28 cellular contexts compared by ENCODE assay signal in the genomic region with DNA sequence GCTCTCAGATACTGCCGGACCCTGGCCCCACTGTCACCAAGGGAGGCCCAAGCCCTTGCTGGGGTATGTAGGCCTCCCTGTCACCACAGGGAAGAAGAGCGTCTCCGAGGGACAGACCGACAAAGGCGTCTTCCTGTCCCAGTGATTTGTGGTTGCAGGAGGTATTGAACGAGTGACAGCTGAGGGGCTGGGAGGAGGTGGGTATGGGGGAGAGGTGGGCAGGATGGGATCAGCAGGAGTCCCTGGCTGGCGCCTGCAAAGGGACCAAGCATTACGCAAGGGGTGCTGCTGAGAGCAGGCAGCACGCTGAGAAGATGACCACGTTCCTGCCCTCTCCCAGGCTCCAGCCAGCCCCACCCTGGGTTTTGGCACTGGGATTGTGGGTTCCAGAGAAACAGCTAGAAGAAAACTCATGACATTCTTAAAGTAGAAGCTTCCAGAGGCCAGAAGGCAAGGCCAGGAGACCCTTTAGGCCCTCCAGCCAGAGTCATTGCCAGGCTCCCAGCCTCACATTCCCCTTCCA. TPM values are rescaled to one million over a fixed set of nuclear protein-coding genes. Genes with fewer than 3 reads are reported as not detected.
DNase-seq lines count a peak whose midpoint lies in the region; ATAC-seq and TF ChIP-seq lines count a peak whose summit lies in the region.
"Had no signal": no experiment of that assay in that cellular context is flagged by ENCODE, and none has a peak within 500 bp of the region (broad histone marks: within the 10 kb centered on the region; RNA-seq: fewer than 3 reads in every experiment).

No MANE protein-coding gene starts in this region.

- intact Hi-C loops in dendritic cell treated with granulocyte-macrophage colony-stimulating factor and Interleukin-4, amounts not matched to agents 40 ng/mL and 50 ng/mL, for 4 days (cut with micrococcal nuclease): no loop called here

- in situ Hi-C loops in ACHN (cut with HindIII; ENCODE audit: low pct_ligation_motif_present, low pct_unique_long_range_greater_than_20kb, low sequenced_read_pairs): no loop called here

- peak overlapping the region; percentile 62 for H3K27ac Mint-ChIP-seq in activated CD4-positive, alpha-beta T cell treated with anti-CD3 and anti-CD28 coated beads, Interleukin-2, amount 10 ng/mL, durations not matched to agents 7 days and 5 days
- peak overlapping the region; percentile 44 for H3K27ac Mint-ChIP-seq in dendritic cell treated with granulocyte-macrophage colony-stimulating factor and Interleukin-4, amounts not matched to agents 40 ng/mL and 50 ng/mL, for 4 days
- H3K27ac Mint-ChIP-seq: mesothelial cell of epicardium; stimulated activated memory B cell treated with anti-CD40 and anti-IgM and Interleukin-4, amounts not matched to agents 10 μg/mL and 1 μg/mL and 100 μg/mL, for 72 hours had no signal

- CTCF ChIA-PET in activated CD4-positive, alpha-beta T cell treated with anti-CD3 and anti-CD28 coated beads, Interleukin-2, amount 10 ng/mL, durations not matched to agents 7 days and 5 days (lab: Charles Lee): no interaction called here
- CTCF ChIA-PET in RWPE1 (lab: Yijun Ruan, JAX): no interaction called here

- POLR2A ChIA-PET in activated CD4-positive, alpha-beta T cell treated with anti-CD3 and anti-CD28 coated beads, Interleukin-2, amount 10 ng/mL, durations not matched to agents 7 days and 5 days (lab: Charles Lee): no interaction called here
- POLR2A ChIA-PET in RWPE1 (lab: Yijun Ruan, JAX; ENCODE audit: low non-redundant PET): no interaction called here

- no peaks in the 10 kb centered on the region for H3K9me3 Mint-ChIP-seq in activated CD4-positive, alpha-beta T cell treated with anti-CD3 and anti-CD28 coated beads, Interleukin-2, amount 10 ng/mL, durations not matched to agents 7 days and 5 days
- H3K9me3 Mint-ChIP-seq in dendritic cell treated with granulocyte-macrophage colony-stimulating factor and Interleukin-4, amounts not matched to agents 40 ng/mL and 50 ng/mL, for 4 days: no peaks in the 10 kb centered on the region
- H3K9me3 Mint-ChIP-seq: activated naive CD4-positive, alpha-beta T cell treated with anti-CD3 and anti-CD28 coated beads, Interleukin-2, amount 50 U/mL, for 72 hours; immature natural killer cell; mesothelial cell of epicardium; natural killer cell treated with Interleukin-12 subunit alpha and Interleukin-12 subunit beta and Interleukin-15 and Interleukin-18, amount 100 ng/mL, for 72 hours; stimulated activated memory B cell treated with anti-CD40 and anti-IgM and Interleukin-4, amounts not matched to agents 10 μg/mL and 1 μg/mL and 100 μg/mL, for 72 hours had no signal

- no peak for TF ChIP-seq CTCF in RWPE1 (conservative IDR thresholded peaks at IDR 0.05; ENCODE audit: low read depth)

- no peaks in the 10 kb centered on the region for H3K36me3 Mint-ChIP-seq in activated CD4-positive, alpha-beta T cell treated with anti-CD3 and anti-CD28 coated beads, Interleukin-2, amount 10 ng/mL, durations not matched to agents 7 days and 5 days (ENCODE audit: low read depth)
- no peaks in the 10 kb centered on the region for H3K36me3 Mint-ChIP-seq in dendritic cell treated with granulocyte-macrophage colony-stimulating factor and Interleukin-4, amounts not matched to agents 40 ng/mL and 50 ng/mL, for 4 days (ENCODE audit: low read depth)
- H3K36me3 Mint-ChIP-seq: activated naive CD4-positive, alpha-beta T cell treated with anti-CD3 and anti-CD28 coated beads, Interleukin-2, amount 50 U/mL, for 72 hours; immature natural killer cell; mesothelial cell of epicardium; natural killer cell treated with Interleukin-12 subunit alpha and Interleukin-12 subunit beta and Interleukin-15 and Interleukin-18, amount 100 ng/mL, for 72 hours had no signal

- no peak for ATAC-seq in HG02678 (IDR thresholded peaks at IDR 0.05; ENCODE audit: unreplicated experiment)
- ATAC-seq: activated CD4-positive, CD25-positive, alpha-beta regulatory T cell treated with anti-CD3 and anti-CD28 coated beads, Interleukin-2, amount 50 U/mL, for 24 hours; activated naive CD4-positive, alpha-beta T cell treated with anti-CD3 and anti-CD28 coated beads, Interleukin-2, amount 50 U/mL, for 72 hours; left lobe of liver; natural killer cell treated with Interleukin-12 subunit alpha and Interleukin-12 subunit beta and Interleukin-15 and Interleukin-18, amount 100 ng/mL, for 72 hours; stimulated activated memory B cell treated with anti-CD40 and anti-IgM and Interleukin-4, amounts not matched to agents 10 μg/mL and 1 μg/mL and 100 μg/mL, for 72 hours had no signal

- peak overlapping the region; percentile 38 for H3K27ac ChIP-seq in RWPE1
- H3K27ac ChIP-seq: breast epithelium had no signal

- H3K4me1 Mint-ChIP-seq in activated CD4-positive, alpha-beta T cell treated with anti-CD3 and anti-CD28 coated beads, Interleukin-2, amount 10 ng/mL, durations not matched to agents 7 days and 5 days: peaks cover 28% of the 10 kb centered on the region
- peaks cover 36% of the 10 kb centered on the region for H3K4me1 Mint-ChIP-seq in dendritic cell treated with granulocyte-macrophage colony-stimulating factor and Interleukin-4, amounts not matched to agents 40 ng/mL and 50 ng/mL, for 4 days (ENCODE audit: low read depth)

- no peak for DNase-seq in activated CD4-positive, alpha-beta T cell treated with anti-CD3 and anti-CD28 coated beads, Interleukin-2, amount 10 ng/mL, durations not matched to agents 7 days and 5 days
- no peak for DNase-seq in activated CD4-positive, alpha-beta T cell treated with anti-CD3 and anti-CD28 coated beads for 48 hours
- DNase-seq in RWPE1 (ENCODE audit: low spot score) (no peak), stromal cell of bone marrow (ENCODE audit: low read depth) (peak; percentile 39), ACHN (no peak)
- no peak for DNase-seq in stimulated activated CD4-positive, alpha-beta T cell treated with anti-CD3 and anti-CD28 coated beads, Interleukin-4, amount 100 ng/mL, for 1 hour
- DNase-seq: 8988T; activated T-cell treated with anti-CD3 and anti-CD28 coated beads, Interleukin-2, amount 50 U/mL, for 1 hour; BE2C; Caco-2; DND-41; head of caudate nucleus; immature natural killer cell; NCI-H1105 treated with DMSO at 0.1 percent for 48 hours; NCI-H2081; NCI-H345; NCI-H82; Right ventricle myocardium superior; stimulated activated CD4-positive, alpha-beta T cell treated with anti-CD3 and anti-CD28 coated beads, Interleukin-1b, Interleukin-23, amount 100 ng/mL, for 48 hours had no signal

- H3K4me3 Mint-ChIP-seq in activated CD4-positive, alpha-beta T cell treated with anti-CD3 and anti-CD28 coated beads, Interleukin-2, amount 10 ng/mL, durations not matched to agents 7 days and 5 days: no peak overlapping the region
- H3K4me3 Mint-ChIP-seq in dendritic cell treated with granulocyte-macrophage colony-stimulating factor and Interleukin-4, amounts not matched to agents 40 ng/mL and 50 ng/mL, for 4 days: no peak overlapping the region
- H3K4me3 Mint-ChIP-seq: immature natural killer cell; mesothelial cell of epicardium; natural killer cell treated with Interleukin-12 subunit alpha and Interleukin-12 subunit beta and Interleukin-15 and Interleukin-18, amount 100 ng/mL, for 72 hours; stimulated activated memory B cell treated with anti-CD40 and anti-IgM and Interleukin-4, amounts not matched to agents 10 μg/mL and 1 μg/mL and 100 μg/mL, for 72 hours had no signal

- H3K27me3 Mint-ChIP-seq in activated CD4-positive, alpha-beta T cell treated with anti-CD3 and anti-CD28 coated beads, Interleukin-2, amount 10 ng/mL, durations not matched to agents 7 days and 5 days: no peaks in the 10 kb centered on the region
- H3K27me3 Mint-ChIP-seq in dendritic cell treated with granulocyte-macrophage colony-stimulating factor and Interleukin-4, amounts not matched to agents 40 ng/mL and 50 ng/mL, for 4 days: no peaks in the 10 kb centered on the region
- H3K27me3 Mint-ChIP-seq: natural killer cell treated with Interleukin-12 subunit alpha and Interleukin-12 subunit beta and Interleukin-15 and Interleukin-18, amount 100 ng/mL, for 72 hours; stimulated activated memory B cell treated with anti-CD40 and anti-IgM and Interleukin-4, amounts not matched to agents 10 μg/mL and 1 μg/mL and 100 μg/mL, for 72 hours had no signal

RNA-seq across cellular contexts. Expression of a gene that starts 29.6 kb away (rescaled TPM):
- total RNA-seq in activated CD4-positive, alpha-beta T cell treated with anti-CD3 and anti-CD28 coated beads, Interleukin-2, amount 10 ng/mL, durations not matched to agents 7 days and 5 days: 10 to 100 TPM; 51.8 to 56.6 TPM

RNA-seq across cellular contexts. Expression of a gene that starts 59.9 kb away (rescaled TPM):
- 10 to 100 TPM; 73.3 to 74.1 TPM for total RNA-seq in activated CD4-positive, alpha-beta T cell treated with anti-CD3 and anti-CD28 coated beads, Interleukin-2, amount 10 ng/mL, durations not matched to agents 7 days and 5 days
